In genomic region chr10:67173787-67174186, GRCh38 we compare ENCODE assay signal across 35 cellular contexts.
DNase-seq lines count a peak whose midpoint lies in the region; ATAC-seq, FAIRE-seq and TF ChIP-seq lines count a peak whose summit lies in the region.
"Had no signal": no experiment of that assay in that cellular context is flagged by ENCODE, and none has a peak within 500 bp of the region (broad histone marks: within the 10 kb centered on the region; RNA-seq: fewer than 3 reads in every experiment).

No MANE protein-coding gene starts in this region.

- peaks cover 0 to 5% (median 2%) of the 10 kb centered on the region in 4 donors for H3K36me3 ChIP-seq in liver (ENCODE audit: control insufficient read depth in 4 of 4, insufficient read depth in 3 of 4, low read depth in 1 of 4, low read length in 3 of 4)
- no peaks in the 10 kb centered on the region for H3K36me3 ChIP-seq in HepG2 (replicated peaks in 1 of 2; ENCODE audit: control insufficient read depth in 1 of 2, insufficient read depth in 2 of 2, low read length in 2 of 2)
- no peaks in the 10 kb centered on the region for H3K36me3 ChIP-seq in right lobe of liver
- H3K36me3 ChIP-seq: BE2C; BLaER1; BLaER1 treated with 17β-estradiol and CSF1 and Interleukin-3, amounts not matched to agents 10 nM and 100 nM had no signal

- TF ChIP-seq EP300 in HepG2 (IDR thresholded peaks at IDR 0.05; ENCODE audit: low read depth in 2 of 2, low read length in 2 of 2) (no peak), HepG2 (CRISPR knock-in tag; IDR thresholded peaks at IDR 0.05; ENCODE audit: borderline replicate concordance) (no peak)

- ATAC-seq in HepG2 = no peak
- peak; percentile 88 for ATAC-seq in left lobe of liver
- ATAC-seq in right lobe of liver = peak; percentile 71 to 91 (median 80)
- ATAC-seq in HG03025 (IDR thresholded peaks at IDR 0.05; ENCODE audit: low FRiP score, unreplicated experiment) = no peak
- ATAC-seq: A549; CD8-positive, alpha-beta T cell had no signal

- H3K4me1 ChIP-seq in liver (ENCODE audit: control insufficient read depth in 4 of 4, insufficient read depth in 4 of 4, low read length in 3 of 4) = peaks cover 0 to 3% (median under 1%) of the 10 kb centered on the region in 4 donors
- no peaks in the 10 kb centered on the region for H3K4me1 ChIP-seq in HepG2 (ENCODE audit: insufficient read depth, low read length)
- H3K4me1 ChIP-seq in right lobe of liver = no peaks in the 10 kb centered on the region
- H3K4me1 ChIP-seq: A549; BE2C; BLaER1; BLaER1 treated with 17β-estradiol and CSF1 and Interleukin-3, amounts not matched to agents 10 nM and 100 nM; Caco-2 had no signal

- CTCF ChIA-PET in HepG2 (lab: Yijun Ruan, JAX; ENCODE audit: low intra/inter-chr PET ratio, low total read pairs) = no interaction called here

- H3K9me3 ChIP-seq in liver (ENCODE audit: control insufficient read depth in 4 of 4, low read length in 3 of 4) (peaks cover 0 to 2% (median 0%) of the 10 kb centered on the region in 4 donors), HepG2 (ENCODE audit: low read length) (peaks cover 5% of the 10 kb centered on the region; the same call in 1 of the 2 replicates), right lobe of liver (no peaks in the 10 kb centered on the region)
- H3K9me3 ChIP-seq: A549, BE2C had no signal

- no peak for FAIRE-seq in HepG2 (lab: Jason Lieb, UNC)
- FAIRE-seq: A204.1, A549, D721Med had no signal

- no peak for TF ChIP-seq POLR2A in HepG2 (IDR thresholded peaks at IDR 0.05; ENCODE audit: insufficient read depth in 1 of 2, low read depth in 2 of 2, low read length in 2 of 2)
- no peak for TF ChIP-seq POLR2A in right lobe of liver (IDR thresholded peaks at IDR 0.05)

- H4K20me1 ChIP-seq in HepG2 (ENCODE audit: insufficient read depth, low read length) = no peaks in the 10 kb centered on the region
- H4K20me1 ChIP-seq: BLaER1; BLaER1 treated with 17β-estradiol and CSF1 and Interleukin-3, amounts not matched to agents 10 nM and 100 nM had no signal

- H3K79me2 ChIP-seq in HepG2 (ENCODE audit: insufficient read depth, low read length) = no peaks in the 10 kb centered on the region

- H3K4me2 ChIP-seq in HepG2 (ENCODE audit: low read depth, low read length) = no peak overlapping the region
- H3K4me2 ChIP-seq: A549; BLaER1; BLaER1 treated with 17β-estradiol and CSF1 and Interleukin-3, amounts not matched to agents 10 nM and 100 nM had no signal

- no peak overlapping the region for H3K4me3 ChIP-seq in liver (ENCODE audit: low read depth in 1 of 3, low read length in 3 of 3)
- H3K4me3 ChIP-seq in HepG2 (replicated peaks in 1 of 3; ENCODE audit: insufficient read depth in 1 of 3, low read depth in 2 of 3, low read length in 3 of 3) = no peak overlapping the region
- no peak overlapping the region for H3K4me3 ChIP-seq in right lobe of liver
- H3K4me3 ChIP-seq: A549; BLaER1; BLaER1 treated with 17β-estradiol and CSF1 and Interleukin-3, amounts not matched to agents 10 nM and 100 nM had no signal

- H2AFZ ChIP-seq in HepG2 (ENCODE audit: low read length) = no peak overlapping the region

- in situ Hi-C loops in HepG2 (cut with HindIII; ENCODE audit: extremely low pct_ligation_motif_present, low pct_unique_long_range_greater_than_20kb) (no loop called here), GM13976 (cut with MboI; ENCODE audit: low sequenced_read_pairs, unreplicated experiment) (no loop called here)

- H3K9ac ChIP-seq in liver (ENCODE audit: low read depth in 1 of 2, low read length in 2 of 2) (no peak overlapping the region), HepG2 (ENCODE audit: insufficient read depth, low read depth, low read length) (no peak overlapping the region)
- H3K9ac ChIP-seq: BLaER1; BLaER1 treated with 17β-estradiol and CSF1 and Interleukin-3, amounts not matched to agents 10 nM and 100 nM had no signal

- intact Hi-C loops in HepG2 (cut with micrococcal nuclease; ENCODE audit: unreplicated experiment) = no loop called here
- intact Hi-C loops in right lobe of liver (cut with DNase I) = no loop called here

- BruUV-seq in HepG2 (replicated peaks; lab: Mats Ljungman, UMichigan) = no TSS peak

- TF ChIP-seq RAD21 in liver (IDR thresholded peaks at IDR 0.05) (peak in 1 of 2 donors; percentile 41), HepG2 (CRISPR knock-in tag; IDR thresholded peaks at IDR 0.05) (no peak)

- POLR2A ChIA-PET in HepG2 (lab: Yijun Ruan, JAX) = no interaction called here

- H3K27me3 ChIP-seq in liver (ENCODE audit: control insufficient read depth in 4 of 4, insufficient read depth in 4 of 4, low read length in 3 of 4) (no peaks in the 10 kb centered on the region), HepG2 (ENCODE audit: control insufficient read depth in 1 of 2, insufficient read depth in 2 of 2, low read length in 2 of 2) (no peaks in the 10 kb centered on the region), right lobe of liver (no peaks in the 10 kb centered on the region)
- H3K27me3 ChIP-seq: BE2C; BLaER1; BLaER1 treated with 17β-estradiol and CSF1 and Interleukin-3, amounts not matched to agents 10 nM and 100 nM had no signal

- no peak for TF ChIP-seq CTCF in liver (IDR thresholded peaks at IDR 0.05; ENCODE audit: low read depth, low read length, missing input control)
- TF ChIP-seq CTCF in HepG2 (CRISPR knock-in tag; IDR thresholded peaks at IDR 0.05) = no peak
- peak; percentile 10 for TF ChIP-seq CTCF in GM13976 (IDR thresholded peaks at IDR 0.05; ENCODE audit: borderline replicate concordance, control extremely low read depth, extremely low read depth, insufficient read depth, missing control alignments)
- TF ChIP-seq CTCF in right lobe of liver (IDR thresholded peaks at IDR 0.05) = no peak

- DNase-seq in HepG2 (ENCODE audit: low spot score) = no peak
- DNase-seq in GM13976 (ENCODE audit: low spot score) = no peak
- DNase-seq in left lobe of liver (ENCODE audit: low spot score) = no peak
- DNase-seq in right lobe of liver = no peak
- DNase-seq in activated effector memory CD4-positive, alpha-beta T cell treated with anti-CD3 and anti-CD28 coated beads, Interleukin-2, amount 50 U/mL, for 16 hours = no peak
- no peak for DNase-seq in nucleus accumbens (lab: John Stamatoyannopoulos, UW)
- DNase-seq: 8988T; ACHN; AML-193; BE2C; C1 segment of cervical spinal cord; Caco-2; Calu3; CD4-positive, alpha-beta memory T cell; CD4-positive, alpha-beta T cell; CD4-positive, CD25-positive, alpha-beta regulatory T cell; CD8-positive, alpha-beta memory T cell; CD8-positive, alpha-beta T cell; COR-L47; DMS 273 treated with DMSO at 0.1 percent for 48 hours; DMS153; DMS53; DMS79; DMS79 treated with DMSO at 0.1 percent for 48 hours; DND-41; EL had no signal

- H3K27ac ChIP-seq in liver (ENCODE audit: low read depth in 1 of 2, low read length in 2 of 2) (no peak overlapping the region), HepG2 (ENCODE audit: extremely low read length, insufficient read depth, low read length) (no peak overlapping the region), right lobe of liver (no peak overlapping the region)
- H3K27ac ChIP-seq: 22Rv1; A549; BLaER1; BLaER1 treated with 17β-estradiol and CSF1 and Interleukin-3, amounts not matched to agents 10 nM and 100 nM; C4-2B had no signal

TF ChIP-seq in liver, 16 proteins besides CTCF, POLR2A, EP300 and RAD21:
- TF ChIP-seq YY1 (IDR thresholded peaks at IDR 0.05) = peak; percentile 47
- peak; percentile 48 to 76 for TF ChIP-seq HNF4A (conservative IDR thresholded peaks at IDR 0.05)
- TF ChIP-seq ZBTB33 (IDR thresholded peaks at IDR 0.05) = no peak
- peak; percentile 25 to 44 for TF ChIP-seq RXRA (IDR thresholded peaks at IDR 0.05)

TF ChIP-seq in HepG2, 621 proteins besides CTCF, POLR2A, EP300 and RAD21 (continues in another document):
- TF ChIP-seq ZC3H13 (CRISPR knock-in tag; IDR thresholded peaks at IDR 0.05) (no peak), KLF12 (CRISPR knock-in tag; IDR thresholded peaks at IDR 0.05; ENCODE audit: borderline replicate concordance) (no peak), CEBPB (IDR thresholded peaks at IDR 0.05; ENCODE audit: borderline replicate concordance, low read depth, low read length) (no peak), KDM2A (CRISPR knock-in tag; IDR thresholded peaks at IDR 0.05; ENCODE audit: borderline replicate concordance, low read depth) (no peak), ZNF326 (CRISPR knock-in tag; IDR thresholded peaks at IDR 0.05; ENCODE audit: borderline replicate concordance) (no peak), ZKSCAN8 (CRISPR knock-in tag; IDR thresholded peaks at IDR 0.05; ENCODE audit: borderline replicate concordance) (no peak), BATF2 (CRISPR knock-in tag; IDR thresholded peaks at IDR 0.05) (no peak), ZNF713 (CRISPR knock-in tag; IDR thresholded peaks at IDR 0.05) (no peak), IRF2 (CRISPR knock-in tag; IDR thresholded peaks at IDR 0.05) (no peak)

Comparison
In these comparisons a context has a peak if more than half of its experiments do, and no peak if none do; other contexts are left out.
1. ATAC-seq: peak in left lobe of liver (single experiment) and right lobe of liver (4 of 4); none in HepG2 (single experiment) and HG03025 (single experiment).